In the genomic region with DNA sequence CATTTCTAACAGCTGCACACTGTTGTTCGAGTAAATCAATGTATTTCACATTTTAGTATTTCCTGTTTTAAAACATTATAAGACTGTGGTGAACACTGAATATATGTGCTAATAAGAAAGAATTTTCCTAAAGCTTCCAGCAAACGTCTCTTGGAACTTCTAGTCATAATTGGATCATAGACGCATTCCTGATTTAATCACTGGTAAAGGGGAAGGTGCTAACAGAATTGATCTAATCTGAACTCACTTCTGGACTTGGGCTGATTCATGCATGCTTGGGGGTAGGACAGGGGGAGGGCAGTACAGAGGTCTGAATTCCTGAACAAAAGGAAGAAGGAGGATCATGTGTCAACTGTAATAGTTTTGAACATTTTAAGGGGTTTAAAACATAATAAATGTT, we compare ENCODE assay signal across 11 cellular contexts. TPM values are rescaled to one million over a fixed set of nuclear protein-coding genes. Genes with fewer than 3 reads are reported as not detected.
A peak's percentile ranks its signal among the peaks of the same experiment; 100 is the strongest.
DNase-seq lines count a peak whose midpoint lies in the region; ATAC-seq, FAIRE-seq and TF ChIP-seq lines count a peak whose summit lies in the region.
"Had no signal": no experiment of that assay in that cellular context is flagged by ENCODE, and none has a peak within 500 bp of the region (broad histone marks: within the 10 kb centered on the region; RNA-seq: fewer than 3 reads in every experiment).

No MANE protein-coding gene starts in this region.

- peak overlapping the region; percentile 3 for H3K27ac Mint-ChIP-seq in activated CD8-positive, alpha-beta memory T cell treated with anti-CD3 and anti-CD28 coated beads, Interleukin-2, amount 10 ng/mL, durations not matched to agents 7 days and 5 days

- no peaks in the 10 kb centered on the region for H3K9me3 Mint-ChIP-seq in activated CD8-positive, alpha-beta memory T cell treated with anti-CD3 and anti-CD28 coated beads, Interleukin-2, amount 10 ng/mL, durations not matched to agents 7 days and 5 days (ENCODE audit: low read depth)

- peaks cover 30% of the 10 kb centered on the region for H3K79me2 ChIP-seq in PC-9 (ENCODE audit: low read depth)

- H3K36me3 ChIP-seq in PC-9 (ENCODE audit: low read depth) = no peaks in the 10 kb centered on the region
- H3K36me3 ChIP-seq in small intestine (ENCODE audit: control insufficient read depth in 2 of 2, insufficient read depth in 2 of 2, low read length in 2 of 2) = no peaks in the 10 kb centered on the region
- no peaks in the 10 kb centered on the region for H3K36me3 ChIP-seq in WERI-Rb-1
- H3K36me3 ChIP-seq: Peyer's patch had no signal

- peak overlapping the region; percentile 87 for H3K4me2 ChIP-seq in PC-9

- H3K4me1 Mint-ChIP-seq in activated CD8-positive, alpha-beta memory T cell treated with anti-CD3 and anti-CD28 coated beads, Interleukin-2, amount 10 ng/mL, durations not matched to agents 7 days and 5 days = peaks cover 49% of the 10 kb centered on the region

- DNase-seq in activated CD8-positive, alpha-beta memory T cell treated with anti-CD3 and anti-CD28 coated beads, Interleukin-2, amount 10 ng/mL, durations not matched to agents 7 days and 5 days = no peak
- DNase-seq in activated CD8-positive, alpha-beta memory T cell treated with anti-CD3 and anti-CD28 coated beads for 24 hours = no peak
- peak; percentile 46 to 93 for DNase-seq in PC-9
- DNase-seq in dermis blood vessel endothelial cell = peak; percentile 82
- peak; percentile 66 for DNase-seq in small intestine
- DNase-seq in head of caudate nucleus = no peak
- no peak for DNase-seq in WERI-Rb-1
- DNase-seq: activated CD8-positive, alpha-beta memory T cell treated with anti-CD3 and anti-CD28 coated beads, Interleukin-2, amount 50 U/mL, for 48 hours; effector CD4-positive, alpha-beta T cell; Peyer's patch had no signal

- FAIRE-seq in small intestine (lab: Jason Lieb, UNC) = no peak

- no peaks in the 10 kb centered on the region for H3K9me3 ChIP-seq in PC-9 (ENCODE audit: insufficient read depth, low read depth)
- H3K9me3 ChIP-seq in small intestine (ENCODE audit: control insufficient read depth, low read depth) = no peaks in the 10 kb centered on the region
- no peaks in the 10 kb centered on the region for H3K9me3 ChIP-seq in WERI-Rb-1 (ENCODE audit: severe bottlenecking)
- H3K9me3 ChIP-seq: Peyer's patch had no signal

- CTCF ChIA-PET in activated CD8-positive, alpha-beta memory T cell treated with anti-CD3 and anti-CD28 coated beads, Interleukin-2, amount 10 ng/mL, durations not matched to agents 7 days and 5 days (lab: Charles Lee) = interaction anchor here (2.4 kb wide), 1 partner anchor 318 kb away, joined by 7 read pairs; no protein-coding TSS in a partner anchor
- CTCF ChIA-PET in PC-9 (lab: Charles Lee) = no interaction called here

- H3K4me3 Mint-ChIP-seq in activated CD8-positive, alpha-beta memory T cell treated with anti-CD3 and anti-CD28 coated beads, Interleukin-2, amount 10 ng/mL, durations not matched to agents 7 days and 5 days = no peak overlapping the region

- no peak overlapping the region for H3K4me3 ChIP-seq in PC-9
- no peak overlapping the region for H3K4me3 ChIP-seq in small intestine (ENCODE audit: low read depth in 1 of 2, low read length in 2 of 2)
- no peak overlapping the region for H3K4me3 ChIP-seq in WERI-Rb-1 (ENCODE audit: low read depth, low read length)
- H3K4me3 ChIP-seq: Peyer's patch had no signal

- H3K27me3 Mint-ChIP-seq in activated CD8-positive, alpha-beta memory T cell treated with anti-CD3 and anti-CD28 coated beads, Interleukin-2, amount 10 ng/mL, durations not matched to agents 7 days and 5 days = no peaks in the 10 kb centered on the region

- intact Hi-C loops in PC-9 (cut with micrococcal nuclease; ENCODE audit: unreplicated experiment) (loop anchor here (5.0 kb wide), 2 partner anchors 37 to 262 kb away; partner anchors contain the start of gene SSR3), head of caudate nucleus (cut with DNase I) (loop anchor here (5.0 kb wide), 1 partner anchor 142 kb away; no protein-coding TSS in a partner anchor)

- POLR2A ChIA-PET in PC-9 (lab: Charles Lee; ENCODE audit: unreplicated experiment) = interaction anchor here (0.8 to 1.6 kb wide), 2 partner anchors 269 to 270 kb away, joined by 3 to 8 read pairs; no protein-coding TSS in a partner anchor

- peaks cover 29% of the 10 kb centered on the region for H3F3A ChIP-seq in PC-9 (ENCODE audit: insufficient read depth, low read depth)

- H3K27ac ChIP-seq in PC-9 (peak overlapping the region; percentile 97), small intestine (ENCODE audit: low read depth in 1 of 2, low read length in 1 of 2) (no peak overlapping the region), WERI-Rb-1 (no peak overlapping the region)

- H2AFZ ChIP-seq in PC-9 = no peak overlapping the region

- H4K20me1 ChIP-seq in PC-9 (ENCODE audit: insufficient read depth) = no peaks in the 10 kb centered on the region

- ATAC-seq in activated CD8-positive, alpha-beta memory T cell treated with anti-CD3 and anti-CD28 coated beads, Interleukin-2, amount 10 ng/mL, durations not matched to agents 7 days and 5 days = no peak
- ATAC-seq in HG02981 (IDR thresholded peaks at IDR 0.05; ENCODE audit: unreplicated experiment) = no peak

- H3K36me3 Mint-ChIP-seq in activated CD8-positive, alpha-beta memory T cell treated with anti-CD3 and anti-CD28 coated beads, Interleukin-2, amount 10 ng/mL, durations not matched to agents 7 days and 5 days = peaks cover 6% of the 10 kb centered on the region

- no peaks in the 10 kb centered on the region for H3K9me2 ChIP-seq in PC-9 (ENCODE audit: insufficient read depth)

- TF ChIP-seq CTCF in PC-9 (conservative IDR thresholded peaks at IDR 0.05) (no peak), WERI-Rb-1 (IDR thresholded peaks at IDR 0.05; ENCODE audit: low read depth, low read length) (no peak)

- H3K27me3 ChIP-seq in PC-9 (ENCODE audit: insufficient read depth, low read depth) (no peaks in the 10 kb centered on the region), small intestine (ENCODE audit: control insufficient read depth in 2 of 2, insufficient read depth in 2 of 2, low read length in 2 of 2) (no peaks in the 10 kb centered on the region), WERI-Rb-1 (ENCODE audit: insufficient read depth, low read depth, severe bottlenecking) (no peaks in the 10 kb centered on the region)
- H3K27me3 ChIP-seq: Peyer's patch had no signal

- no TSS peak for BruUV-seq in PC-9 (replicated peaks; lab: Mats Ljungman, UMichigan)

- WGBS in small intestine, 3 donors = 48 to 80% (median 61%) methylated on average over 3 of the region's 3 CpGs

- H3K4me1 ChIP-seq in PC-9 (replicated peaks; ENCODE audit: insufficient read depth) (peaks cover 52% of the 10 kb centered on the region), small intestine (ENCODE audit: control insufficient read depth in 2 of 2, insufficient read depth in 1 of 2, low read depth in 1 of 2, low read length in 1 of 2) (peaks cover 0 to 2% of the 10 kb centered on the region in 2 donors)

RNA-seq across cellular contexts. Expression of gene LEKR1, which starts 7.3 kb away (rescaled TPM):
- 1 to 10 TPM in 1 of 2 experiments, under 1 TPM in 1; 0.76 to 1.1 TPM for total RNA-seq in activated CD8-positive, alpha-beta memory T cell treated with anti-CD3 and anti-CD28 coated beads, Interleukin-2, amount 10 ng/mL, durations not matched to agents 7 days and 5 days
- total RNA-seq in PC-9 (2021) (3.2 and 3.9 TPM in 2 replicates), dermis blood vessel endothelial cell (0.14 and 0.17 TPM in 2 replicates)
- polyA plus RNA-seq in small intestine = under 1 TPM in 1 of 3 donors, not detected in 2; 0.63 TPM

Comparison
In these comparisons a context has a peak if more than half of its experiments do, and no peak if none do; other contexts are left out.
1. DNase-seq: peak in PC-9 (2 of 2), dermis blood vessel endothelial cell (single experiment) and small intestine (single experiment); none in activated CD8-positive, alpha-beta memory T cell treated with anti-CD3 and anti-CD28 coated beads, Interleukin-2, amount 10 ng/mL, durations not matched to agents 7 days and 5 days (single experiment), activated CD8-positive, alpha-beta memory T cell treated with anti-CD3 and anti-CD28 coated beads for 24 hours (single experiment), head of caudate nucleus (0 of 42) and WERI-Rb-1 (single experiment).